ENCODE assay signal across 1 cellular context in genomic region chr10:30091136-30091535, GRCh38.
TF ChIP-seq lines count a peak whose summit lies in the region.

No MANE protein-coding gene starts in this region.

TF ChIP-seq in GM23338, 12 proteins besides CTCF, POLR2A, EP300 and RAD21 (continued from another document):
- TF ChIP-seq ZNF462 (CRISPR knock-in tag; IDR thresholded peaks at IDR 0.05) = no peak
- no peak for TF ChIP-seq POLR2AphosphoS5 (IDR thresholded peaks at IDR 0.05; ENCODE audit: low read depth)
